In genomic region chr3:179969525-179969924, GRCh38 we compare ENCODE assay signal across 13 cellular contexts.
DNase-seq lines count a peak whose midpoint lies in the region; ATAC-seq and TF ChIP-seq lines count a peak whose summit lies in the region.
"Had no signal": no experiment of that assay in that cellular context is flagged by ENCODE, and none has a peak within 500 bp of the region (broad histone marks: within the 10 kb centered on the region; RNA-seq: fewer than 3 reads in every experiment).

No MANE protein-coding gene starts in this region.

- H3K9me3 ChIP-seq in breast epithelium: no peaks in the 10 kb centered on the region
- H3K9me3 ChIP-seq in right atrium auricular region: no peaks in the 10 kb centered on the region
- H3K9me3 ChIP-seq: neutrophil had no signal

- H3K36me3 Mint-ChIP-seq in MCF 10A (ENCODE audit: insufficient read depth, unreplicated experiment) (peaks cover 19% of the 10 kb centered on the region), brain (no peaks in the 10 kb centered on the region)
- H3K36me3 Mint-ChIP-seq: CD4-positive, alpha-beta memory T cell had no signal

- DNase-seq in MCF 10A (ENCODE audit: unreplicated experiment): peak; percentile 93
- DNase-seq in breast epithelium (ENCODE audit: low spot score in 2 of 2): no peak
- peak; percentile 66 for DNase-seq in NCI-H1694 (lab: John Stamatoyannopoulos, UW)
- DNase-seq in right atrium auricular region (ENCODE audit: low spot score): no peak
- no peak for DNase-seq in SKM-1 treated with dmso at 0.1 percent for 144 hours (lab: John Stamatoyannopoulos, UW; ENCODE audit: unreplicated experiment)
- DNase-seq in ecto neural progenitor cell (ENCODE audit: low spot score): no peak
- DNase-seq: amniotic stem cell; CD4-positive, alpha-beta memory T cell; stimulated activated CD8-positive, alpha-beta memory T cell treated with anti-CD3 and anti-CD28 coated beads, Interleukin-4, amount 100 ng/mL, for 48 hours had no signal

- H3K27ac Mint-ChIP-seq in MCF 10A (ENCODE audit: low read depth, unreplicated experiment) (peak overlapping the region; percentile 87), brain (peak overlapping the region in 3 of 5 experiments; percentile 3 to 70 (median 57))
- H3K27ac Mint-ChIP-seq: CD4-positive, alpha-beta memory T cell had no signal

- H3K4me3 ChIP-seq in breast epithelium (no peak overlapping the region), right atrium auricular region (no peak overlapping the region)

- intact Hi-C loops in MCF 10A (cut with micrococcal nuclease) (no loop called here), breast epithelium (cut with DNase I; ENCODE audit: low total_unique reads) (no loop called here)

- peak overlapping the region; percentile 2 for H3K4me3 Mint-ChIP-seq in MCF 10A (ENCODE audit: unreplicated experiment)
- peak overlapping the region in 1 of 5 experiments; percentile 34 for H3K4me3 Mint-ChIP-seq in brain
- H3K4me3 Mint-ChIP-seq: CD4-positive, alpha-beta memory T cell; IgD-negative memory B cell had no signal

- H3K4me1 Mint-ChIP-seq in MCF 10A (ENCODE audit: insufficient read depth, unreplicated experiment) (peaks cover 28% of the 10 kb centered on the region), brain (peaks cover 40% of the 10 kb centered on the region)
- H3K4me1 Mint-ChIP-seq: CD4-positive, alpha-beta memory T cell; IgD-negative memory B cell had no signal

- H3K27ac ChIP-seq in breast epithelium (no peak overlapping the region), right atrium auricular region (no peak overlapping the region)
- H3K27ac ChIP-seq: neutrophil had no signal

- POLR2A ChIA-PET in MCF 10A (lab: Yijun Ruan, JAX): interaction anchor here (0.6 to 1.0 kb wide), 4 partner anchors 214 to 633 kb away, joined by 3 read pairs; partner anchors contain the start of genes ACTL6A and TTC14

- no peak for TF ChIP-seq POLR2A in breast epithelium (IDR thresholded peaks at IDR 0.05)

- H3K27me3 Mint-ChIP-seq in MCF 10A (ENCODE audit: insufficient read depth, unreplicated experiment) (no peaks in the 10 kb centered on the region), brain (peaks cover 6% of the 10 kb centered on the region)

- H3K4me1 ChIP-seq in breast epithelium: no peaks in the 10 kb centered on the region
- H3K4me1 ChIP-seq in right atrium auricular region: no peaks in the 10 kb centered on the region

- H3K36me3 ChIP-seq in breast epithelium (no peaks in the 10 kb centered on the region), right atrium auricular region (no peaks in the 10 kb centered on the region)
- H3K36me3 ChIP-seq: neutrophil had no signal

- ATAC-seq in HG03095 (IDR thresholded peaks at IDR 0.05; ENCODE audit: unreplicated experiment): no peak

- BruUV-seq in MCF 10A (replicated peaks; lab: Mats Ljungman, UMichigan): no TSS peak

- H3K9me3 Mint-ChIP-seq in MCF 10A (ENCODE audit: unreplicated experiment) (no peaks in the 10 kb centered on the region), brain (no peaks in the 10 kb centered on the region)
- H3K9me3 Mint-ChIP-seq: CD4-positive, alpha-beta memory T cell had no signal

- CTCF ChIA-PET in MCF 10A (lab: Yijun Ruan, JAX): interaction anchor here (0.6 kb wide), 1 partner anchor 232 kb away, joined by 3 read pairs; no protein-coding TSS in a partner anchor

- TF ChIP-seq CTCF in MCF 10A (IDR thresholded peaks at IDR 0.05; ENCODE audit: unreplicated experiment) (no peak), breast epithelium (IDR thresholded peaks at IDR 0.05) (no peak), brain (conservative IDR thresholded peaks at IDR 0.05) (no peak), right atrium auricular region (IDR thresholded peaks at IDR 0.05) (no peak)

- H3K27me3 ChIP-seq in breast epithelium (no peaks in the 10 kb centered on the region), right atrium auricular region (no peaks in the 10 kb centered on the region)
- H3K27me3 ChIP-seq: neutrophil had no signal

Comparison
In these comparisons a context has a peak if more than half of its experiments do, and no peak if none do; other contexts are left out.
1. DNase-seq: peak in MCF 10A (single experiment) and NCI-H1694 (single experiment); none in breast epithelium (0 of 2), right atrium auricular region (single experiment), SKM-1 treated with dmso at 0.1 percent for 144 hours (single experiment) and ecto neural progenitor cell (single experiment).